In the genomic region with DNA sequence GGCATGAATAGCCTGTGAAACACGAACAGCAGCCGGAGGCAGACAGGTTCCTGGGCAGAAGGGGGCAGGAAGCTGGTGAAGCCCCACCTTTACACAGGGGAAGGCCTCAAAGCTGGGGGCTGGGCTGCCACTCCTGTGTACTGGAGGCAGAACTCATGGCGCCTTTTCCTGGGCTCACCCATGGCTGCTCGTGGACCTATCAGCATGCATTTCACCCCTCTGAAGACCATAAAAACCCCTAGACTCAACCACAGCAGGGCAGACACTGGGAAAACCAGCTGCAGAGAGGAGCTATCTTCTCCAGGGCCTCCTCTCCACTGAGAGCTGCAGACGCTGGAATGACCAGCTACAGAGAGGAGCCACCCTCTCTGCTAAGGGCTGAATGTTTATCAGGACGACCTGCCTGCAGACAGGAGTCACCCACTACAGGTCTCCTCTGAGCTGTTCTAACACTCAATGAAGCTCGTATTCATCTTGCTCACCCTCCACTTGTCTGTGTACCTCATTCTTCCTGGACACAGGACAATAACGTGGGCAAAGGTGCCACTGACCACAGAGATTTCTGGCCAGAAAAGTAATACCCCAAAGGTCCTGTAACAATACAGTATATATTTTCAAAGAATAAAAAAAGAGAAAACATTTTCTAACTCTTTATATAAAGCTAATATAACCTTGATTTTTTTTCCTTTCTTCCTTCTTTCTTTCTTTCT, we compare ENCODE assay signal across 2 cellular contexts.
TF ChIP-seq lines count a peak whose summit lies in the region.

No MANE protein-coding gene starts in this region.

TF ChIP-seq in HEK293, 187 proteins besides CTCF, POLR2A, EP300 and RAD21:
- no peak for TF ChIP-seq ZNF514 (tag by site-specific recombination; IDR thresholded peaks at IDR 0.05)
- no peak for TF ChIP-seq ZNF791 (tag by site-specific recombination; IDR thresholded peaks at IDR 0.05)
- 0 out of 2 replicates have a peak, but pooled peaks have one; percentile 24 for TF ChIP-seq ZNF366 (tag by site-specific recombination; conservative IDR thresholded peaks at IDR 0.05)
TF ChIP-seq in HEK293: peak in this region for 1.

TF ChIP-seq in H1, 55 proteins besides CTCF, POLR2A, EP300 and RAD21:
- no peak for TF ChIP-seq JUN (IDR thresholded peaks at IDR 0.05; ENCODE audit: low read depth, low read length)
- TF ChIP-seq HDAC6 (IDR thresholded peaks at IDR 0.05; ENCODE audit: low read depth, low read length), result no peak
- TF ChIP-seq SAP30 (IDR thresholded peaks at IDR 0.05; ENCODE audit: insufficient read depth, insufficient replicate concordance, low read length), result no peak
- no peak for TF ChIP-seq CBX5 (IDR thresholded peaks at IDR 0.05; ENCODE audit: low read depth, low read length)
- no peak for TF ChIP-seq TCF12 (IDR thresholded peaks at IDR 0.05; ENCODE audit: low read depth, low read length)
- no peak for TF ChIP-seq CREB1 (IDR thresholded peaks at IDR 0.05)
- no peak for TF ChIP-seq ASH2L (IDR thresholded peaks at IDR 0.05; ENCODE audit: low read length)
- no peak for TF ChIP-seq RBBP5 (IDR thresholded peaks at IDR 0.05; ENCODE audit: borderline replicate concordance, low read depth, low read length)
- TF ChIP-seq TEAD4 (IDR thresholded peaks at IDR 0.05; ENCODE audit: low read depth, low read length), result no peak
- no peak for TF ChIP-seq SP1 (IDR thresholded peaks at IDR 0.05; ENCODE audit: low read depth, low read length)
- TF ChIP-seq, protein P1, sequence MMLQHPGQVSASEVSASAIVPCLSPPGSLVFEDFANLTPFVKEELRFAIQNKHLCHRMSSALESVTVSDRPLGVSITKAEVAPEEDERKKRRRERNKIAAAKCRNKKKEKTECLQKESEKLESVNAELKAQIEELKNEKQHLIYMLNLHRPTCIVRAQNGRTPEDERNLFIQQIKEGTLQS (IDR thresholded peaks at IDR 0.05; ENCODE audit: insufficient read depth, low read depth, low read length), result no peak
- no peak for TF ChIP-seq EZH2 (IDR thresholded peaks at IDR 0.05; ENCODE audit: low read depth, low read length, severe bottlenecking)
- TF ChIP-seq CEBPB (IDR thresholded peaks at IDR 0.05; ENCODE audit: low read depth, low read length), result no peak
- no peak for TF ChIP-seq KDM5A (IDR thresholded peaks at IDR 0.05; ENCODE audit: low read length)
- no peak for TF ChIP-seq CHD2 (IDR thresholded peaks at IDR 0.05; ENCODE audit: low read length)
- no peak for TF ChIP-seq CBX8 (IDR thresholded peaks at IDR 0.05; ENCODE audit: borderline replicate concordance, low read depth, low read length)
